Comparison of ENCODE assay signal across 1 cellular context in the genomic region with DNA sequence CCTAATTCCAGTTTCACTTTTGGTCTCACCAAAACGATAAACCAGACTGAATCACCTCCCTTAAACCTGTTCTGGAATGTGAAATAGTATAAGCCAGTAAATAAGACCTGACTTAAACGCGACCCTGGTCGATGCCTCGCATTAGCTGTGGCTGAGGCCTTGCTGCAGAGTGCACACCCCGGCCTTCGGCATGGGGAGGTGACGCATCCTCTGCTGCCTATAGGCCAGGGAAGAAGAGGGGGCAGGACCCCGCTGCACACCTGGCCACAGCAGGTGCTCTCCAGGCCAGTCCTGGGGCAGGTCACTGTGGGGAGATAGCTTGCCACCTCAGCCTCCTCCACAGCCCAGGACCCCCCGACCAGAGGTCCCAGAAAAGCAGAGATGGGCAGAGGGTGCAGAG.
TF ChIP-seq lines count a peak whose summit lies in the region.

No MANE protein-coding gene starts in this region.

TF ChIP-seq in H1, 55 proteins besides CTCF, POLR2A, EP300 and RAD21:
- TF ChIP-seq RFX5 (IDR thresholded peaks at IDR 0.05; ENCODE audit: borderline replicate concordance, low read depth, low read length): no peak
- no peak for TF ChIP-seq HDAC2 (IDR thresholded peaks at IDR 0.05; ENCODE audit: borderline replicate concordance in 1 of 2, low read depth in 2 of 2, low read length in 2 of 2)
- TF ChIP-seq NANOG (IDR thresholded peaks at IDR 0.05; ENCODE audit: insufficient read depth, low read depth, low read length, poor library complexity, severe bottlenecking): no peak
- TF ChIP-seq CBX5 (IDR thresholded peaks at IDR 0.05; ENCODE audit: low read depth, low read length): no peak
- TF ChIP-seq BACH1 (IDR thresholded peaks at IDR 0.05; ENCODE audit: low read length): no peak
- no peak for TF ChIP-seq SIRT6 (IDR thresholded peaks at IDR 0.05; ENCODE audit: low read length)
- TF ChIP-seq CEBPB (IDR thresholded peaks at IDR 0.05; ENCODE audit: low read depth, low read length): no peak
- no peak for TF ChIP-seq SP4 (IDR thresholded peaks at IDR 0.05; ENCODE audit: low read length)
- TF ChIP-seq, protein P1, sequence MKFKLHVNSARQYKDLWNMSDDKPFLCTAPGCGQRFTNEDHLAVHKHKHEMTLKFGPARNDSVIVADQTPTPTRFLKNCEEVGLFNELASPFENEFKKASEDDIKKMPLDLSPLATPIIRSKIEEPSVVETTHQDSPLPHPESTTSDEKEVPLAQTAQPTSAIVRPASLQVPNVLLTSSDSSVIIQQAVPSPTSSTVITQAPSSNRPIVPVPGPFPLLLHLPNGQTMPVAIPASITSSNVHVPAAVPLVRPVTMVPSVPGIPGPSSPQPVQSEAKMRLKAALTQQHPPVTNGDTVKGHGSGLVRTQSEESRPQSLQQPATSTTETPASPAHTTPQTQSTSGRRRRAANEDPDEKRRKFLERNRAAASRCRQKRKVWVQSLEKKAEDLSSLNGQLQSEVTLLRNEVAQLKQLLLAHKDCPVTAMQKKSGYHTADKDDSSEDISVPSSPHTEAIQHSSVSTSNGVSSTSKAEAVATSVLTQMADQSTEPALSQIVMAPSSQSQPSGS (IDR thresholded peaks at IDR 0.05; ENCODE audit: low read length): no peak
- no peak for TF ChIP-seq KDM4A (IDR thresholded peaks at IDR 0.05; ENCODE audit: low read depth, low read length, severe bottlenecking)
- no peak for TF ChIP-seq SP1 (IDR thresholded peaks at IDR 0.05; ENCODE audit: low read depth, low read length)
- TF ChIP-seq KDM1A (IDR thresholded peaks at IDR 0.05; ENCODE audit: borderline replicate concordance, low read length): no peak
- TF ChIP-seq CBX8 (IDR thresholded peaks at IDR 0.05; ENCODE audit: borderline replicate concordance, low read depth, low read length): no peak
- TF ChIP-seq EGR1 (IDR thresholded peaks at IDR 0.05; ENCODE audit: borderline replicate concordance, low read depth, low read length): no peak
- TF ChIP-seq TAF7 (optimal IDR thresholded peaks at IDR 0.05; ENCODE audit: borderline replicate concordance, low read depth, low read length): no peak
- no peak for TF ChIP-seq HDAC6 (IDR thresholded peaks at IDR 0.05; ENCODE audit: low read depth, low read length)
- no peak for TF ChIP-seq JUND (IDR thresholded peaks at IDR 0.05; ENCODE audit: low read length)
